Comparison of ENCODE assay signal across 17 cellular contexts in genomic region chr2:130354135-130354420, GRCh38. TPM values are rescaled to one million over a fixed set of nuclear protein-coding genes. Genes with fewer than 3 reads are reported as not detected.
DNase-seq lines count a peak whose midpoint lies in the region; ATAC-seq, FAIRE-seq and TF ChIP-seq lines count a peak whose summit lies in the region.
"Had no signal": no experiment of that assay in that cellular context is flagged by ENCODE, and none has a peak within 500 bp of the region (broad histone marks: within the 10 kb centered on the region; RNA-seq: fewer than 3 reads in every experiment).

No MANE protein-coding gene starts in this region.

- no peak for TF ChIP-seq CTCF in GM23338 (conservative IDR thresholded peaks at IDR 0.05; ENCODE audit: low read depth in 2 of 2)
- no peak for TF ChIP-seq CTCF in K562 (IDR thresholded peaks at IDR 0.05 in 2 of 3, conservative IDR thresholded peaks at IDR 0.05 in 1 of 3; ENCODE audit: insufficient read depth in 2 of 3, low read depth in 1 of 3, low read length in 3 of 3)
- no peak for TF ChIP-seq CTCF in neural progenitor cell (IDR thresholded peaks at IDR 0.05)

- H3K79me2 ChIP-seq in GM23338 (replicated peaks; ENCODE audit: insufficient read depth) (no peaks in the 10 kb centered on the region), K562 (ENCODE audit: control insufficient read depth, insufficient read depth, low read length) (peaks cover 19% of the 10 kb centered on the region), neural progenitor cell (ENCODE audit: low read depth) (no peaks in the 10 kb centered on the region)

- intact Hi-C loops in K562 (cut with micrococcal nuclease), result no loop called here

- H3K36me3 ChIP-seq in GM23338 (ENCODE audit: insufficient read depth) (no peaks in the 10 kb centered on the region), K562 (ENCODE audit: control insufficient read depth, insufficient read depth, low read length) (peaks cover 9% of the 10 kb centered on the region; the same call in 1 of the 3 replicates), neural progenitor cell (no peaks in the 10 kb centered on the region), SJCRH30 (peaks cover 5% of the 10 kb centered on the region; the same call in 1 of the 2 replicates)
- H3K36me3 ChIP-seq: right atrium auricular region, suprapubic skin had no signal

- no peak overlapping the region for H3K27ac ChIP-seq in GM23338 (ENCODE audit: low read depth)
- H3K27ac ChIP-seq in K562 (ENCODE audit: extremely low read depth, low read depth, low read length), result no peak overlapping the region
- H3K27ac ChIP-seq in neural progenitor cell, result no peak overlapping the region
- H3K27ac ChIP-seq in SJCRH30, result no peak overlapping the region
- H3K27ac ChIP-seq: foreskin keratinocyte, HL-60, right atrium auricular region, suprapubic skin had no signal

- TF ChIP-seq EP300 in K562 (IDR thresholded peaks at IDR 0.05; ENCODE audit: low read length), result no peak

- H3K9me3 ChIP-seq in K562 (replicated peaks; ENCODE audit: control insufficient read depth, insufficient read depth, low read depth, low read length) (no peaks in the 10 kb centered on the region), neural progenitor cell (ENCODE audit: low read depth) (no peaks in the 10 kb centered on the region), SJCRH30 (replicated peaks) (no peaks in the 10 kb centered on the region)
- H3K9me3 ChIP-seq: right atrium auricular region, suprapubic skin had no signal

- H3F3A ChIP-seq in GM23338 (replicated peaks; ENCODE audit: low read depth) (no peaks in the 10 kb centered on the region), neural progenitor cell (ENCODE audit: low read depth) (peaks cover 34% of the 10 kb centered on the region)

- H3K4me2 ChIP-seq in GM23338, result no peak overlapping the region
- peak overlapping the region; percentile 24; the same call in 1 of the 2 replicates for H3K4me2 ChIP-seq in K562 (ENCODE audit: insufficient read depth, low read length)
- H3K4me2 ChIP-seq in neural progenitor cell, result no peak overlapping the region

- H3K9me1 ChIP-seq in K562 (ENCODE audit: control insufficient read depth, insufficient read depth, low read length), result no peaks in the 10 kb centered on the region

- peak overlapping the region; percentile 75 for H3K4me3 Mint-ChIP-seq in activated T-cell treated with anti-CD3 and anti-CD28 coated beads, Interleukin-2, amount 50 U/mL, for 4 hours
- H3K4me3 Mint-ChIP-seq in GM23338, result peak overlapping the region; percentile 79; the same call in 1 of the 3 replicates
- peak overlapping the region; percentile 88 for H3K4me3 Mint-ChIP-seq in neural progenitor cell

- peaks cover 5% of the 10 kb centered on the region for H4K20me1 ChIP-seq in GM23338 (replicated peaks; ENCODE audit: insufficient read depth)
- no peaks in the 10 kb centered on the region for H4K20me1 ChIP-seq in K562 (replicated peaks; ENCODE audit: control insufficient read depth, insufficient read depth, low read length)
- no peaks in the 10 kb centered on the region for H4K20me1 ChIP-seq in neural progenitor cell (ENCODE audit: low read depth)

- no peak for ATAC-seq in activated T-cell treated with anti-CD3 and anti-CD28 coated beads, Interleukin-2, amount 50 U/mL, for 4 hours
- ATAC-seq in GM23338 (no peak), K562 (no peak)
- ATAC-seq: activated naive CD8-positive, alpha-beta T cell treated with anti-CD3 and anti-CD28 coated beads, Interleukin-2, amount 50 U/mL, for 24 hours; foreskin keratinocyte had no signal

- H3K4me1 ChIP-seq in GM23338 (ENCODE audit: insufficient read depth) (no peaks in the 10 kb centered on the region), K562 (replicated peaks in 1 of 2; ENCODE audit: control insufficient read depth in 2 of 2, insufficient read depth in 2 of 2, low read length in 2 of 2) (peaks cover 5 to 38% of the 10 kb centered on the region in 2 experiments; a peak in 4 of 5 replicates), neural progenitor cell (peaks cover 36% of the 10 kb centered on the region), SJCRH30 (peaks cover 6% of the 10 kb centered on the region; the same call in 1 of the 2 replicates)
- H3K4me1 ChIP-seq: foreskin keratinocyte had no signal

- H3K9me3 Mint-ChIP-seq in activated T-cell treated with anti-CD3 and anti-CD28 coated beads, Interleukin-2, amount 50 U/mL, for 4 hours, result no peaks in the 10 kb centered on the region
- H3K9me3 Mint-ChIP-seq in GM23338 (no peaks in the 10 kb centered on the region), neural progenitor cell (no peaks in the 10 kb centered on the region)
- H3K9me3 Mint-ChIP-seq: activated naive CD8-positive, alpha-beta T cell treated with anti-CD3 and anti-CD28 coated beads, Interleukin-2, amount 50 U/mL, for 24 hours had no signal

- no peaks in the 10 kb centered on the region for H3K27me3 Mint-ChIP-seq in activated T-cell treated with anti-CD3 and anti-CD28 coated beads, Interleukin-2, amount 50 U/mL, for 4 hours (ENCODE audit: low read depth)
- H3K27me3 Mint-ChIP-seq in GM23338 (ENCODE audit: insufficient read depth, low read depth, poor library complexity), result peaks cover 27% of the 10 kb centered on the region
- peaks cover 11% of the 10 kb centered on the region for H3K27me3 Mint-ChIP-seq in neural progenitor cell (ENCODE audit: insufficient read depth, low read depth)
- H3K27me3 Mint-ChIP-seq: activated naive CD8-positive, alpha-beta T cell treated with anti-CD3 and anti-CD28 coated beads, Interleukin-2, amount 50 U/mL, for 24 hours had no signal

- no peak overlapping the region for H3K4me3 ChIP-seq in GM23338
- H3K4me3 ChIP-seq in K562, result no peak overlapping the region
- no peak overlapping the region for H3K4me3 ChIP-seq in neural progenitor cell
- no peak overlapping the region for H3K4me3 ChIP-seq in SJCRH30

- H3K9me2 ChIP-seq in GM23338 (ENCODE audit: insufficient read depth), result no peaks in the 10 kb centered on the region

- DNase-seq in activated T-cell treated with anti-CD3 and anti-CD28 coated beads, Interleukin-2, amount 50 U/mL, for 4 hours, result no peak
- no peak for DNase-seq in activated T-cell treated with anti-CD3 and anti-CD28 coated beads, Interleukin-2, amount 50 U/mL, for 48 hours
- DNase-seq in GM23338 (ENCODE audit: low spot score), result no peak
- DNase-seq in K562 (ENCODE audit: extremely low read depth in 1 of 4, low spot score in 3 of 4), result no peak
- peak; percentile 20 for DNase-seq in neural progenitor cell (ENCODE audit: low spot score)
- DNase-seq in AG08395 (ENCODE audit: low spot score), result no peak
- no peak for DNase-seq in SJCRH30
- no peak for DNase-seq in NCI-H1436 treated with DMSO at 0.1 percent for 48 hours (lab: John Stamatoyannopoulos, UW)
- DNase-seq: activated naive CD8-positive, alpha-beta T cell treated with anti-CD3 and anti-CD28 coated beads, Interleukin-2, amount 50 U/mL, for 24 hours; foreskin keratinocyte; KG1; NCI-H1105 treated with DMSO at 0.1 percent for 48 hours; NCI-H345; stimulated activated CD4-positive, alpha-beta T cell treated with anti-CD3 and anti-CD28 coated beads, Interleukin-2, amount 100 ng/mL, for 48 hours had no signal

- peaks cover 3% of the 10 kb centered on the region for H3K36me3 Mint-ChIP-seq in activated T-cell treated with anti-CD3 and anti-CD28 coated beads, Interleukin-2, amount 50 U/mL, for 4 hours (ENCODE audit: insufficient read depth)
- H3K36me3 Mint-ChIP-seq in GM23338 (ENCODE audit: low read depth), result peaks cover 2% of the 10 kb centered on the region; the same call in 1 of the 3 replicates
- peaks cover 3% of the 10 kb centered on the region for H3K36me3 Mint-ChIP-seq in neural progenitor cell

- H3K27ac Mint-ChIP-seq in GM23338 (no peak overlapping the region), neural progenitor cell (no peak overlapping the region)
- H3K27ac Mint-ChIP-seq: activated naive CD8-positive, alpha-beta T cell treated with anti-CD3 and anti-CD28 coated beads, Interleukin-2, amount 50 U/mL, for 24 hours had no signal

- TF ChIP-seq POLR2A in K562 (conservative IDR thresholded peaks at IDR 0.05), result no peak

- CTCF ChIA-PET in K562 (lab: Yijun Ruan, JAX; ENCODE audit: low intra/inter-chr PET ratio), result no interaction called here

- H2AFZ ChIP-seq in GM23338, result no peak overlapping the region
- H2AFZ ChIP-seq in K562 (ENCODE audit: low read depth, low read length), result no peak overlapping the region
- H2AFZ ChIP-seq in neural progenitor cell (replicated peaks), result no peak overlapping the region

- H3K27me3 ChIP-seq in GM23338 (ENCODE audit: insufficient read depth), result peaks cover 38% of the 10 kb centered on the region
- H3K27me3 ChIP-seq in K562 (ENCODE audit: control insufficient read depth in 2 of 2, insufficient read depth in 2 of 2, low read length in 2 of 2), result no peaks in the 10 kb centered on the region
- peaks cover 41% of the 10 kb centered on the region for H3K27me3 ChIP-seq in neural progenitor cell
- no peaks in the 10 kb centered on the region for H3K27me3 ChIP-seq in SJCRH30
- H3K27me3 ChIP-seq: foreskin keratinocyte, right atrium auricular region, suprapubic skin had no signal

- 14% methylated on average over 1 of the region's 1 CpG for WGBS in K562 (ENCODE audit: insufficient coverage, low coverage, missing lambda C conversion rate)

- in situ Hi-C loops in K562 (cut with MboI), result no loop called here

- no peak for TF ChIP-seq RAD21 in K562 (CRISPR knock-in tag; conservative IDR thresholded peaks at IDR 0.05 in 1 of 2, IDR thresholded peaks at IDR 0.05 in 1 of 2)

- BruUV-seq in K562 (replicated peaks; lab: Mats Ljungman, UMichigan), result no TSS peak

- POLR2A ChIA-PET in K562 (lab: Yijun Ruan, JAX), result interaction anchor here (1.0 to 5.4 kb wide), 3 partner anchors 10 to 24 kb away, joined by 3 to 63 read pairs (median 18); partner anchors contain the start of gene IMP4

- H3K9ac ChIP-seq in K562 (ENCODE audit: insufficient read depth in 1 of 2, low read depth in 2 of 2, low read length in 2 of 2), result peak overlapping the region in 1 of 2 experiments; percentile 73; a peak in 2 of 4 replicates
- no peak overlapping the region for H3K9ac ChIP-seq in neural progenitor cell

- H3K4me1 Mint-ChIP-seq in activated T-cell treated with anti-CD3 and anti-CD28 coated beads, Interleukin-2, amount 50 U/mL, for 4 hours (ENCODE audit: low read depth), result peaks cover 17% of the 10 kb centered on the region
- peaks cover 13% of the 10 kb centered on the region for H3K4me1 Mint-ChIP-seq in GM23338
- peaks cover 46% of the 10 kb centered on the region for H3K4me1 Mint-ChIP-seq in neural progenitor cell

- FAIRE-seq in K562 (lab: Jason Lieb, UNC), result no peak

RNA-seq across cellular contexts. Expression of gene PTPN18, which starts 1.8 kb away (rescaled TPM):
- total RNA-seq in activated T-cell treated with anti-CD3 and anti-CD28 coated beads, Interleukin-2, amount 50 U/mL, for 4 hours, result 10 to 100 TPM; 26.6 to 30.4 (median 30.0) TPM
- total RNA-seq in GM23338 (2014; rRNA removed; shearing (Covaris generic)), result 9.8 and 10.9 TPM in 2 replicates
- polyA plus RNA-seq in GM23338 (2016; fragmentation: Nextera tagmentation; extraction: Ambion mirVana) (8.7 and 10.1 TPM in 2 replicates), K562 (2011; rRNA removed) (51.0 and 58.7 TPM in 2 replicates), K562 (2014; fragmentation: Illumina TruSeq; extraction: Trizol) (79.5 and 90.7 TPM in 2 replicates), K562 (2014; fragmentation: Nextera tagmentation; extraction: Ambion mirVana) (10 to 100 TPM; 11.6 to 19.3 TPM), K562 (2014; rRNA removed) (67.4 and 76.7 TPM in 2 replicates)
- 213 and 354 TPM in 2 replicates for total RNA-seq in K562 (2011; cell fraction: chromatin; rRNA removed; ENCODE audit: low replicate concordance)
- total RNA-seq in K562 (2011; cell fraction: nucleolus; rRNA removed), result 191 TPM in 2 replicates
- 220 and 291 TPM in 2 replicates for total RNA-seq in K562 (2011; cell fraction: nucleoplasm; rRNA removed)
- total RNA-seq in K562 (2014; rRNA removed) (49.6 and 57.0 TPM in 2 replicates), K562 (2014; rRNA removed; fragmentation: Illumina TruSeq; extraction: Trizol) (36.9 and 37.6 TPM in 2 replicates), K562 (2015; rRNA removed; fragmentation: Illumina TruSeq; extraction: Trizol) (35.2 and 38.5 TPM in 2 replicates), K562 (2021) (64.0 and 64.4 TPM in 2 replicates), neural progenitor cell (ENCODE audit: low replicate concordance) (4.0 and 17.6 TPM in 2 replicates)
- polyA plus RNA-seq in K562 (2011; cell fraction: cytosol; rRNA removed), result 53.2 and 74.2 TPM in 2 replicates
- 140 and 232 TPM in 2 replicates for polyA plus RNA-seq in K562 (2011; cell fraction: nucleus; rRNA removed)
- 44.4 and 61.5 TPM in 2 replicates for polyA plus RNA-seq in K562 (2012)
- polyA minus RNA-seq in K562 (2011; rRNA and poly(A)+ RNA removed), result 42.3 and 45.7 TPM in 2 replicates
- 31.4 and 33.8 TPM in 2 replicates for polyA minus RNA-seq in K562 (2011; cell fraction: cytosol; rRNA and poly(A)+ RNA removed)
- 74.3 and 76.3 TPM in 2 replicates for polyA minus RNA-seq in K562 (2011; cell fraction: nucleus; rRNA and poly(A)+ RNA removed)
- total RNA-seq in SJCRH30 (2014; rRNA removed; shearing (Covaris generic)), result 15.4 and 18.6 TPM in 2 replicates

RNA-seq across cellular contexts. Expression of gene IMP4, which starts 11.4 kb away (rescaled TPM):
- 100 to 1,000 TPM; 316 to 326 (median 319) TPM for total RNA-seq in activated T-cell treated with anti-CD3 and anti-CD28 coated beads, Interleukin-2, amount 50 U/mL, for 4 hours
- 113 and 147 TPM in 2 replicates for total RNA-seq in GM23338 (2014; rRNA removed; shearing (Covaris generic))
- polyA plus RNA-seq in GM23338 (2016; fragmentation: Nextera tagmentation; extraction: Ambion mirVana) (87.8 and 88.6 TPM in 2 replicates), K562 (2011; rRNA removed) (127 and 158 TPM in 2 replicates), K562 (2014; fragmentation: Illumina TruSeq; extraction: Trizol) (100.0 and 155 TPM in 2 replicates), K562 (2014; fragmentation: Nextera tagmentation; extraction: Ambion mirVana) (10 to 100 TPM; 35.4 to 53.3 TPM), K562 (2014; rRNA removed) (209 and 231 TPM in 2 replicates)
- total RNA-seq in K562 (2011; cell fraction: chromatin; rRNA removed; ENCODE audit: low replicate concordance), result 74.0 and 256 TPM in 2 replicates
- total RNA-seq in K562 (2011; cell fraction: nucleolus; rRNA removed), result 209 and 220 TPM in 2 replicates
- total RNA-seq in K562 (2011; cell fraction: nucleoplasm; rRNA removed), result 139 and 147 TPM in 2 replicates
- total RNA-seq in K562 (2014; rRNA removed) (187 and 239 TPM in 2 replicates), K562 (2014; rRNA removed; fragmentation: Illumina TruSeq; extraction: Trizol) (42.1 and 52.9 TPM in 2 replicates), K562 (2015; rRNA removed; fragmentation: Illumina TruSeq; extraction: Trizol) (97.8 and 103 TPM in 2 replicates), K562 (2021) (164 and 167 TPM in 2 replicates), neural progenitor cell (ENCODE audit: low replicate concordance) (23.3 and 51.4 TPM in 2 replicates)
- polyA plus RNA-seq in K562 (2011; cell fraction: cytosol; rRNA removed), result 271 and 517 TPM in 2 replicates
- polyA plus RNA-seq in K562 (2011; cell fraction: nucleus; rRNA removed), result 407 and 557 TPM in 2 replicates
- 134 and 149 TPM in 2 replicates for polyA plus RNA-seq in K562 (2012)
- polyA minus RNA-seq in K562 (2011; rRNA and poly(A)+ RNA removed), result 51.7 and 70.1 TPM in 2 replicates
- 78.1 and 83.2 TPM in 2 replicates for polyA minus RNA-seq in K562 (2011; cell fraction: cytosol; rRNA and poly(A)+ RNA removed)
- polyA minus RNA-seq in K562 (2011; cell fraction: nucleus; rRNA and poly(A)+ RNA removed), result 115 and 121 TPM in 2 replicates
- total RNA-seq in SJCRH30 (2014; rRNA removed; shearing (Covaris generic)), result 74.0 and 77.6 TPM in 2 replicates
